ENCODE assay signal across 8 cellular contexts in the genomic region with DNA sequence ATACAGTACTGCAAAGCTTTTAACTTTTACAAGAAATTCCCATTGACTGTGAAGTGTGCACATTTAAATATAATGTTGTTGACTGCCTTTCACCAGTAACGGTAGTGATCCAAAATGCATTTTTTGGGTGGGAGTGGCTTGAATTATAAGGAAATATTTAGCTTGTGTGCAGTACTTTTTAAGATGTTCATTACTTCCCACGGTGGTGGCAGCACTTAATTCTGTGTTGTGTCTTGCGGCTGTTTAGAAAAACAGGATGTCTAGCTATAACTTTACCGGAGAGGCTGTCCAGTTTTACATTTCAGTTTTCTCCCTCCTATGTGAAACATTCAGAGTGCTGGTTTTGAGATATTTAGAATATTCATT. TPM values are rescaled to one million over a fixed set of nuclear protein-coding genes. Genes with fewer than 3 reads are reported as not detected.
A peak's percentile ranks its signal among the peaks of the same experiment; 100 is the strongest.
DNase-seq lines count a peak whose midpoint lies in the region; ATAC-seq and TF ChIP-seq lines count a peak whose summit lies in the region.

No MANE protein-coding gene starts in this region.

- H3K9me3 Mint-ChIP-seq in activated naive CD8-positive, alpha-beta T cell treated with anti-CD3 and anti-CD28 coated beads for 36 hours, result peaks cover 6% of the 10 kb centered on the region

- peak overlapping the region; percentile 62 to 90 for H3K4me3 ChIP-seq in right atrium auricular region
- H3K4me3 ChIP-seq in right lobe of liver, result peak overlapping the region; percentile 83 to 90 (median 86)
- peak overlapping the region; percentile 53 to 77 for H3K4me3 ChIP-seq in uterus

- H3K27me3 Mint-ChIP-seq in activated naive CD8-positive, alpha-beta T cell treated with anti-CD3 and anti-CD28 coated beads for 36 hours, result no peaks in the 10 kb centered on the region

- H3K27ac Mint-ChIP-seq in activated naive CD8-positive, alpha-beta T cell treated with anti-CD3 and anti-CD28 coated beads for 36 hours, result peak overlapping the region; percentile 91

- H3K4me1 ChIP-seq in right atrium auricular region (peaks cover 0 to 50% of the 10 kb centered on the region in 2 donors), right lobe of liver (peaks cover 0 to 43% (median 17%) of the 10 kb centered on the region in 4 donors), uterus (peaks cover 0 to 4% of the 10 kb centered on the region in 2 donors)

- TF ChIP-seq CTCF in right atrium auricular region (IDR thresholded peaks at IDR 0.05) (peak in 1 of 2 donors; percentile 11), right lobe of liver (IDR thresholded peaks at IDR 0.05) (no peak), uterus (IDR thresholded peaks at IDR 0.05) (no peak)

- H3K36me3 Mint-ChIP-seq in activated naive CD8-positive, alpha-beta T cell treated with anti-CD3 and anti-CD28 coated beads for 36 hours, result peaks cover 50% of the 10 kb centered on the region

- H3K36me3 ChIP-seq in right atrium auricular region, result no peaks in the 10 kb centered on the region
- no peaks in the 10 kb centered on the region for H3K36me3 ChIP-seq in right lobe of liver
- no peaks in the 10 kb centered on the region for H3K36me3 ChIP-seq in uterus

- TF ChIP-seq POLR2A in right lobe of liver (IDR thresholded peaks at IDR 0.05), result no peak
- TF ChIP-seq POLR2A in uterus (IDR thresholded peaks at IDR 0.05), result no peak

- H3K27ac ChIP-seq in right atrium auricular region (peak overlapping the region; percentile 23 to 79), right lobe of liver (peak overlapping the region; percentile 81 to 94 (median 92)), uterus (peak overlapping the region in 1 of 2 donors; percentile 71)

- WGBS in right lobe of liver (ENCODE audit: insufficient coverage, low coverage, low lambda C conversion rate, missing lambda C conversion rate), result 29% methylated on average over 4 of the region's 4 CpGs

- H3K27me3 ChIP-seq in right atrium auricular region (no peaks in the 10 kb centered on the region), right lobe of liver (no peaks in the 10 kb centered on the region), uterus (no peaks in the 10 kb centered on the region)

- intact Hi-C loops in cardiac septum (cut with DNase I), result loop anchor here (2.0 to 10.0 kb wide), 6 partner anchors 19 to 243 kb away; partner anchors contain the start of gene MND1
- intact Hi-C loops in right lobe of liver (cut with DNase I), result loop anchor here in 1 of 2 donors (10.0 kb wide), 1 partner anchor 107 kb away; no protein-coding TSS in a partner anchor
- intact Hi-C loops in uterus (cut with DNase I; ENCODE audit: low total_unique reads), result no loop called here

- H3K4me3 Mint-ChIP-seq in activated naive CD8-positive, alpha-beta T cell treated with anti-CD3 and anti-CD28 coated beads for 36 hours, result peak overlapping the region; percentile 92

- peaks cover 54% of the 10 kb centered on the region for H3K4me1 Mint-ChIP-seq in activated naive CD8-positive, alpha-beta T cell treated with anti-CD3 and anti-CD28 coated beads for 36 hours

- H3K9me3 ChIP-seq in right atrium auricular region, result no peaks in the 10 kb centered on the region
- H3K9me3 ChIP-seq in right lobe of liver, result no peaks in the 10 kb centered on the region
- no peaks in the 10 kb centered on the region for H3K9me3 ChIP-seq in uterus

- DNase-seq in right atrium auricular region (ENCODE audit: low spot score), result no peak
- DNase-seq in cardiac septum (ENCODE audit: low spot score), result no peak
- DNase-seq in activated naive CD8-positive, alpha-beta T cell treated with anti-CD3 and anti-CD28 coated beads for 36 hours, result no peak
- DNase-seq in right lobe of liver, result no peak
- DNase-seq in uterus, result no peak
- DNase-seq in GM03348 (ENCODE audit: low spot score), result no peak

- ATAC-seq in right lobe of liver (no peak), HG03520 (IDR thresholded peaks at IDR 0.05; ENCODE audit: unreplicated experiment) (no peak), GM21367 (IDR thresholded peaks at IDR 0.05; ENCODE audit: unreplicated experiment) (no peak)

RNA-seq across cellular contexts. Expression of gene TMEM131L, which starts 1.7 kb away (rescaled TPM):
- total RNA-seq in right atrium auricular region, result 10 to 100 TPM; 10.9 to 15.4 TPM
- 21.2 TPM for total RNA-seq in cardiac septum
- 10 to 100 TPM; 45.4 to 48.1 TPM for total RNA-seq in activated naive CD8-positive, alpha-beta T cell treated with anti-CD3 and anti-CD28 coated beads for 36 hours
- 10 to 100 TPM; 13.2 to 19.6 (median 14.8) TPM for total RNA-seq in right lobe of liver
- total RNA-seq in uterus, result 10 to 100 TPM in 3 of 4 donors, 1 to 10 TPM in 1; 2.4 to 49.6 (median 18.0) TPM
